Comparison of ENCODE assay signal across 10 cellular contexts in the genomic region with DNA sequence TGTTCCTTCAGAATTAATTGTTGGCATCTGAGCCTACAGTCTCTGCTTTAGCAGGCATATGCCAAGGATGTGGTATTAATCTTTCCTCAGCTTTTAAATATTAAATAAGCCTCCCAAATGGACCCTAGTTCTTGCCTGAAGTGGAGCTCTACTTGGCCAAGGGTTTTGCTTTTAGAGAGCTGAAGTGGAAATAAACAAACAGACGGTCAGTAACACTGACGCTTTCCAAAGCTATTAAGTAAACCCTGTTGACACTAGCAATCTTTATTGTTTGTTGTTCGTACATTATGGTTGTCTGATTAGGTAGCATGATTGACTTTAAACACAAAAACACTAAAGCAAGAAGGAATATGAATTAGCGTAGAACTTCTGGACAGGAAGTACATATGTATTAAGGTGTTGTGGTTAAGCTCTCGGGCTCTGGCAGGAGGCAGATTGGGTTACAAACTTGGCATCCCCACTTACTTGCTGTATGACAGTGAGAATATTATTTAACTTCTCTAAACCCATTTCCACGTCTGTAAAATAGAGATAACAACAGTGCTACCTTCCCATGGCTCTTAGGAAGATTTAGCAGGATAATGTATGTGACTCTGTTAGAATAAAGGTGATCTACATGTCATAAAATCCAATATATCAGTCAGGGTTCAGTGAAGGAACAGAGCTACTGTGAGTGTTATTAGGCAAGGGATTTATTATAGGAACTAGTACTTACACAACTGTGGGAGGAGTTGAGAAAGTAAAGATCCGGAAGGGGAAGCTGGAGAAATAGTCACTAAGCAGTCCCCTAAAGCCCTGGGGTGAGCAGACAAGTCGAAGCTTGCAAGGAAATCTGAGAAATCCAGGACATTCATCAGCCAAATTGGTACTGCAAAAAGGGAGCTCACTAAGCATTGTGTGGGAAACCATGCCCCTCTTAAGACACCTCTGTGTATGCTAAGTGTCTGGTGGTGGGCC.
A peak's percentile ranks its signal among the peaks of the same experiment; 100 is the strongest.
DNase-seq lines count a peak whose midpoint lies in the region; ATAC-seq lines count a peak whose summit lies in the region.
"Had no signal": no experiment of that assay in that cellular context is flagged by ENCODE, and none has a peak within 500 bp of the region (broad histone marks: within the 10 kb centered on the region; RNA-seq: fewer than 3 reads in every experiment).

No MANE protein-coding gene starts in this region.

- H3K4me3 ChIP-seq in esophagus (ENCODE audit: low read depth in 1 of 2, low read length in 2 of 2): no peak overlapping the region
- H3K4me3 ChIP-seq in skeletal muscle tissue (ENCODE audit: low read length in 3 of 3): no peak overlapping the region
- H3K4me3 ChIP-seq: HAP-1 had no signal

- WGBS in esophagus, 2 donors: 38 to 41% methylated on average over 8 of the region's 8 CpGs

- no peaks in the 10 kb centered on the region for H3K4me1 ChIP-seq in esophagus (ENCODE audit: control insufficient read depth in 2 of 2, insufficient read depth in 2 of 2, low read length in 1 of 2)
- peaks cover 0 to 6% (median 2%) of the 10 kb centered on the region in 3 donors for H3K4me1 ChIP-seq in skeletal muscle tissue (ENCODE audit: control insufficient read depth in 3 of 3, insufficient read depth in 3 of 3, low read length in 3 of 3)
- H3K4me1 ChIP-seq: HAP-1 had no signal

- no peak overlapping the region for H3K9ac ChIP-seq in skeletal muscle tissue (ENCODE audit: low read depth in 1 of 3, low read length in 3 of 3)

- H3K36me3 ChIP-seq in esophagus (ENCODE audit: control insufficient read depth in 2 of 2, insufficient read depth in 2 of 2, low read length in 1 of 2): no peaks in the 10 kb centered on the region
- no peaks in the 10 kb centered on the region for H3K36me3 ChIP-seq in skeletal muscle tissue (ENCODE audit: control insufficient read depth in 3 of 3, insufficient read depth in 3 of 3, low read length in 3 of 3)
- H3K36me3 ChIP-seq: HAP-1 had no signal

- H3K27me3 ChIP-seq in esophagus (ENCODE audit: control insufficient read depth in 1 of 2, insufficient read depth in 2 of 2, low read length in 2 of 2) (no peaks in the 10 kb centered on the region), skeletal muscle tissue (ENCODE audit: control insufficient read depth in 3 of 3, insufficient read depth in 3 of 3, low read length in 3 of 3) (no peaks in the 10 kb centered on the region)

- H3K27ac ChIP-seq in esophagus (ENCODE audit: low read depth in 2 of 2, low read length in 1 of 2) (peak overlapping the region; percentile 94 to 98), skeletal muscle tissue (ENCODE audit: low read depth, low read length) (peak overlapping the region; percentile 25)

- no peaks in the 10 kb centered on the region for H3K9me3 ChIP-seq in esophagus (ENCODE audit: control insufficient read depth in 2 of 2, insufficient read depth in 1 of 2, low read depth in 1 of 2, low read length in 1 of 2)
- peaks cover 0 to 2% (median 0%) of the 10 kb centered on the region in 3 donors for H3K9me3 ChIP-seq in skeletal muscle tissue (ENCODE audit: control insufficient read depth in 3 of 3, low read length in 3 of 3)
- H3K9me3 ChIP-seq: HAP-1 had no signal

- peak; percentile 81 for DNase-seq in H4 (ENCODE audit: low spot score)
- DNase-seq in NCI-H69 (lab: John Stamatoyannopoulos, UW): peak; percentile 35
- DNase-seq in NCI-H2227 (lab: John Stamatoyannopoulos, UW; ENCODE audit: unreplicated experiment): no peak
- DNase-seq in HCEC 1CT: no peak
- DNase-seq: activated CD4-positive, CD25-positive, alpha-beta regulatory T cell had no signal

- no peak for ATAC-seq in GM18520 (IDR thresholded peaks at IDR 0.05; ENCODE audit: unreplicated experiment)
- ATAC-seq in HG03520 (IDR thresholded peaks at IDR 0.05; ENCODE audit: unreplicated experiment): no peak

Comparison
In these comparisons a context has a peak if more than half of its experiments do, and no peak if none do; other contexts are left out.
1. DNase-seq: peak in H4 (single experiment) and NCI-H69 (single experiment); none in NCI-H2227 (single experiment) and HCEC 1CT (single experiment).